In the genomic region with DNA sequence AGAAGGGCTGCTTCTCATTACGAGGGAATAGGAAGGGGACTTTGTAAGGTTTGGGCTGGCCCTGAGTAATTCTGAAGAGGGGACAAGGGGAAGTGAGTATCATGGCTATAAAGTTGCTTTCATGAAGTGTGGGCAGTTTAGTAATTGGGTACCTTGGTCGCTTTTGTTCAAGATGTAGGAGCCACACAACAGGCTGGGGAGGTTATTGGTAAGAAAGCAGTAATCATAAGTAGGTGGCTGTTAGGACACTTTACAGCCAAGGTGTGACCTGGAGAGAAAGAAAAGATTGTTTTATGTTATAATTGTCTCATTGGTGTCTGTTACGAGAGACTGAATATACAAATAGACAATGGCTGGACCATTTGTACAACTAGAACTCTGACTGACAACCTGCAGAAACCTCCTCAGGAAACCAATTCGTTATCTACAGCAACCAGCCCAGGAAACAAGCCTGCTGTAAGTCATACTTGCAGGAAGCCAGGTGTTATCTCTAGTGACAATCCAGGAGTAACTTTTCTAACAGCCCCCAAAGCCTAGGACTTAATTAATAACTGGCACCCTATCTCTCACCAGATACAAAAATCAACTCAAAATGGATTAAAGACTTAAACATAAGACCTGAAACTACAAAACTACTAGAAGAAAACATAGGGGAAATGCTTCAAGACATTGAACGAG, we compare ENCODE assay signal across 1 cellular context.
TF ChIP-seq lines count a peak whose summit lies in the region.

No MANE protein-coding gene starts in this region.

TF ChIP-seq in K562, 482 proteins besides CTCF, POLR2A, EP300 and RAD21 (continued from another document and continues in another):
- TF ChIP-seq, protein P1, sequence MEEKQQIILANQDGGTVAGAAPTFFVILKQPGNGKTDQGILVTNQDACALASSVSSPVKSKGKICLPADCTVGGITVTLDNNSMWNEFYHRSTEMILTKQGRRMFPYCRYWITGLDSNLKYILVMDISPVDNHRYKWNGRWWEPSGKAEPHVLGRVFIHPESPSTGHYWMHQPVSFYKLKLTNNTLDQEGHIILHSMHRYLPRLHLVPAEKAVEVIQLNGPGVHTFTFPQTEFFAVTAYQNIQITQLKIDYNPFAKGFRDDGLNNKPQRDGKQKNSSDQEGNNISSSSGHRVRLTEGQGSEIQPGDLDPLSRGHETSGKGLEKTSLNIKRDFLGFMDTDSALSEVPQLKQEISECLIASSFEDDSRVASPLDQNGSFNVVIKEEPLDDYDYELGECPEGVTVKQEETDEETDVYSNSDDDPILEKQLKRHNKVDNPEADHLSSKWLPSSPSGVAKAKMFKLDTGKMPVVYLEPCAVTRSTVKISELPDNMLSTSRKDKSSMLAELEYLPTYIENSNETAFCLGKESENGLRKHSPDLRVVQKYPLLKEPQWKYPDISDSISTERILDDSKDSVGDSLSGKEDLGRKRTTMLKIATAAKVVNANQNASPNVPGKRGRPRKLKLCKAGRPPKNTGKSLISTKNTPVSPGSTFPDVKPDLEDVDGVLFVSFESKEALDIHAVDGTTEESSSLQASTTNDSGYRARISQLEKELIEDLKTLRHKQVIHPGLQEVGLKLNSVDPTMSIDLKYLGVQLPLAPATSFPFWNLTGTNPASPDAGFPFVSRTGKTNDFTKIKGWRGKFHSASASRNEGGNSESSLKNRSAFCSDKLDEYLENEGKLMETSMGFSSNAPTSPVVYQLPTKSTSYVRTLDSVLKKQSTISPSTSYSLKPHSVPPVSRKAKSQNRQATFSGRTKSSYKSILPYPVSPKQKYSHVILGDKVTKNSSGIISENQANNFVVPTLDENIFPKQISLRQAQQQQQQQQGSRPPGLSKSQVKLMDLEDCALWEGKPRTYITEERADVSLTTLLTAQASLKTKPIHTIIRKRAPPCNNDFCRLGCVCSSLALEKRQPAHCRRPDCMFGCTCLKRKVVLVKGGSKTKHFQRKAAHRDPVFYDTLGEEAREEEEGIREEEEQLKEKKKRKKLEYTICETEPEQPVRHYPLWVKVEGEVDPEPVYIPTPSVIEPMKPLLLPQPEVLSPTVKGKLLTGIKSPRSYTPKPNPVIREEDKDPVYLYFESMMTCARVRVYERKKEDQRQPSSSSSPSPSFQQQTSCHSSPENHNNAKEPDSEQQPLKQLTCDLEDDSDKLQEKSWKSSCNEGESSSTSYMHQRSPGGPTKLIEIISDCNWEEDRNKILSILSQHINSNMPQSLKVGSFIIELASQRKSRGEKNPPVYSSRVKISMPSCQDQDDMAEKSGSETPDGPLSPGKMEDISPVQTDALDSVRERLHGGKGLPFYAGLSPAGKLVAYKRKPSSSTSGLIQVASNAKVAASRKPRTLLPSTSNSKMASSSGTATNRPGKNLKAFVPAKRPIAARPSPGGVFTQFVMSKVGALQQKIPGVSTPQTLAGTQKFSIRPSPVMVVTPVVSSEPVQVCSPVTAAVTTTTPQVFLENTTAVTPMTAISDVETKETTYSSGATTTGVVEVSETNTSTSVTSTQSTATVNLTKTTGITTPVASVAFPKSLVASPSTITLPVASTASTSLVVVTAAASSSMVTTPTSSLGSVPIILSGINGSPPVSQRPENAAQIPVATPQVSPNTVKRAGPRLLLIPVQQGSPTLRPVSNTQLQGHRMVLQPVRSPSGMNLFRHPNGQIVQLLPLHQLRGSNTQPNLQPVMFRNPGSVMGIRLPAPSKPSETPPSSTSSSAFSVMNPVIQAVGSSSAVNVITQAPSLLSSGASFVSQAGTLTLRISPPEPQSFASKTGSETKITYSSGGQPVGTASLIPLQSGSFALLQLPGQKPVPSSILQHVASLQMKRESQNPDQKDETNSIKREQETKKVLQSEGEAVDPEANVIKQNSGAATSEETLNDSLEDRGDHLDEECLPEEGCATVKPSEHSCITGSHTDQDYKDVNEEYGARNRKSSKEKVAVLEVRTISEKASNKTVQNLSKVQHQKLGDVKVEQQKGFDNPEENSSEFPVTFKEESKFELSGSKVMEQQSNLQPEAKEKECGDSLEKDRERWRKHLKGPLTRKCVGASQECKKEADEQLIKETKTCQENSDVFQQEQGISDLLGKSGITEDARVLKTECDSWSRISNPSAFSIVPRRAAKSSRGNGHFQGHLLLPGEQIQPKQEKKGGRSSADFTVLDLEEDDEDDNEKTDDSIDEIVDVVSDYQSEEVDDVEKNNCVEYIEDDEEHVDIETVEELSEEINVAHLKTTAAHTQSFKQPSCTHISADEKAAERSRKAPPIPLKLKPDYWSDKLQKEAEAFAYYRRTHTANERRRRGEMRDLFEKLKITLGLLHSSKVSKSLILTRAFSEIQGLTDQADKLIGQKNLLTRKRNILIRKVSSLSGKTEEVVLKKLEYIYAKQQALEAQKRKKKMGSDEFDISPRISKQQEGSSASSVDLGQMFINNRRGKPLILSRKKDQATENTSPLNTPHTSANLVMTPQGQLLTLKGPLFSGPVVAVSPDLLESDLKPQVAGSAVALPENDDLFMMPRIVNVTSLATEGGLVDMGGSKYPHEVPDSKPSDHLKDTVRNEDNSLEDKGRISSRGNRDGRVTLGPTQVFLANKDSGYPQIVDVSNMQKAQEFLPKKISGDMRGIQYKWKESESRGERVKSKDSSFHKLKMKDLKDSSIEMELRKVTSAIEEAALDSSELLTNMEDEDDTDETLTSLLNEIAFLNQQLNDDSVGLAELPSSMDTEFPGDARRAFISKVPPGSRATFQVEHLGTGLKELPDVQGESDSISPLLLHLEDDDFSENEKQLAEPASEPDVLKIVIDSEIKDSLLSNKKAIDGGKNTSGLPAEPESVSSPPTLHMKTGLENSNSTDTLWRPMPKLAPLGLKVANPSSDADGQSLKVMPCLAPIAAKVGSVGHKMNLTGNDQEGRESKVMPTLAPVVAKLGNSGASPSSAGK (IDR thresholded peaks at IDR 0.05), result no peak
- TF ChIP-seq ZSCAN29 (IDR thresholded peaks at IDR 0.05) (no peak), CHD4 (IDR thresholded peaks at IDR 0.05; ENCODE audit: insufficient read depth, insufficient replicate concordance, low read depth, low read length, poor library complexity, severe bottlenecking) (no peak), ZNF12 (CRISPR knock-in tag; IDR thresholded peaks at IDR 0.05) (no peak), ZNF695 (CRISPR knock-in tag; IDR thresholded peaks at IDR 0.05) (no peak), PTRF (tag; IDR thresholded peaks at IDR 0.05) (peak; percentile 65; the same call in 1 of the 2 replicates), NR1H2 (CRISPR knock-in tag; IDR thresholded peaks at IDR 0.05) (no peak), HNRNPUL1 (IDR thresholded peaks at IDR 0.05; ENCODE audit: low read length) (no peak), SIN3A (IDR thresholded peaks at IDR 0.05; ENCODE audit: borderline replicate concordance in 2 of 2, control insufficient read depth in 1 of 2, low read depth in 2 of 2, low read length in 2 of 2) (no peak), PRPF4 (IDR thresholded peaks at IDR 0.05; ENCODE audit: insufficient read depth, low read depth, low read length, poor library complexity, severe bottlenecking) (no peak), ZNF140 (CRISPR knock-in tag; IDR thresholded peaks at IDR 0.05) (no peak), ERF (CRISPR knock-in tag; IDR thresholded peaks at IDR 0.05) (peak; percentile 39; the same call in 1 of the 2 replicates), KAT7 (CRISPR knock-in tag; IDR thresholded peaks at IDR 0.05; ENCODE audit: borderline replicate concordance) (no peak), ZNF551 (CRISPR knock-in tag; IDR thresholded peaks at IDR 0.05) (no peak), HDAC8 (tag; IDR thresholded peaks at IDR 0.05) (peak; percentile 35; the same call in 1 of the 2 replicates), PRMT5 (CRISPR knock-in tag; IDR thresholded peaks at IDR 0.05) (no peak), SMC3 (conservative IDR thresholded peaks at IDR 0.05; ENCODE audit: insufficient read depth, low read depth, low read length) (no peak)
- TF ChIP-seq, protein P2, sequence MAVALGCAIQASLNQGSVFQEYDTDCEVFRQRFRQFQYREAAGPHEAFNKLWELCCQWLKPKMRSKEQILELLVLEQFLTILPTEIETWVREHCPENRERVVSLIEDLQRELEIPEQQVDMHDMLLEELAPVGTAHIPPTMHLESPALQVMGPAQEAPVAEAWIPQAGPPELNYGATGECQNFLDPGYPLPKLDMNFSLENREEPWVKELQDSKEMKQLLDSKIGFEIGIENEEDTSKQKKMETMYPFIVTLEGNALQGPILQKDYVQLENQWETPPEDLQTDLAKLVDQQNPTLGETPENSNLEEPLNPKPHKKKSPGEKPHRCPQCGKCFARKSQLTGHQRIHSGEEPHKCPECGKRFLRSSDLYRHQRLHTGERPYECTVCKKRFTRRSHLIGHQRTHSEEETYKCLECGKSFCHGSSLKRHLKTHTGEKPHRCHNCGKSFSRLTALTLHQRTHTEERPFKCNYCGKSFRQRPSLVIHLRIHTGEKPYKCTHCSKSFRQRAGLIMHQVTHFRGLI (CRISPR knock-in tag; IDR thresholded peaks at IDR 0.05), result no peak
- TF ChIP-seq, protein P3, sequence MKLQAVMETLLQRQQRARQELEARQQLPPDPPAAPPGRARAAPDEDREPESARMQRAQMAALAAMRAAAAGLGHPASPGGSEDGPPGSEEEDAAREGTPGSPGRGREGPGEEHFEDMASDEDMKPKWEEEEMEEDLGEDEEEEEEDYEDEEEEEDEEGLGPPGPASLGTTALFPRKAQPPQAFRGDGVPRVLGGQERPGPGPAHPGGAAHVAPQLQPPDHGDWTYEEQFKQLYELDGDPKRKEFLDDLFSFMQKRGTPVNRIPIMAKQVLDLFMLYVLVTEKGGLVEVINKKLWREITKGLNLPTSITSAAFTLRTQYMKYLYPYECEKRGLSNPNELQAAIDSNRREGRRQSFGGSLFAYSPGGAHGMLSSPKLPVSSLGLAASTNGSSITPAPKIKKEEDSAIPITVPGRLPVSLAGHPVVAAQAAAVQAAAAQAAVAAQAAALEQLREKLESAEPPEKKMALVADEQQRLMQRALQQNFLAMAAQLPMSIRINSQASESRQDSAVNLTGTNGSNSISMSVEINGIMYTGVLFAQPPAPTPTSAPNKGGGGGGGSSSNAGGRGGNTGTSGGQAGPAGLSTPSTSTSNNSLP (IDR thresholded peaks at IDR 0.05; ENCODE audit: borderline replicate concordance, low read depth, low read length), result peak; percentile 91
- TF ChIP-seq, protein P4, sequence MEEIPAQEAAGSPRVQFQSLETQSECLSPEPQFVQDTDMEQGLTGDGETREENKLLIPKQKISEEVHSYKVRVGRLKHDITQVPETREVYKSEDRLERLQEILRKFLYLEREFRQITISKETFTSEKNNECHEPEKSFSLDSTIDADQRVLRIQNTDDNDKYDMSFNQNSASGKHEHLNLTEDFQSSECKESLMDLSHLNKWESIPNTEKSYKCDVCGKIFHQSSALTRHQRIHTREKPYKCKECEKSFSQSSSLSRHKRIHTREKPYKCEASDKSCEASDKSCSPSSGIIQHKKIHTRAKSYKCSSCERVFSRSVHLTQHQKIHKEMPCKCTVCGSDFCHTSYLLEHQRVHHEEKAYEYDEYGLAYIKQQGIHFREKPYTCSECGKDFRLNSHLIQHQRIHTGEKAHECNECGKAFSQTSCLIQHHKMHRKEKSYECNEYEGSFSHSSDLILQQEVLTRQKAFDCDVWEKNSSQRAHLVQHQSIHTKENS (CRISPR knock-in tag; IDR thresholded peaks at IDR 0.05), result no peak
- TF ChIP-seq, protein P5, sequence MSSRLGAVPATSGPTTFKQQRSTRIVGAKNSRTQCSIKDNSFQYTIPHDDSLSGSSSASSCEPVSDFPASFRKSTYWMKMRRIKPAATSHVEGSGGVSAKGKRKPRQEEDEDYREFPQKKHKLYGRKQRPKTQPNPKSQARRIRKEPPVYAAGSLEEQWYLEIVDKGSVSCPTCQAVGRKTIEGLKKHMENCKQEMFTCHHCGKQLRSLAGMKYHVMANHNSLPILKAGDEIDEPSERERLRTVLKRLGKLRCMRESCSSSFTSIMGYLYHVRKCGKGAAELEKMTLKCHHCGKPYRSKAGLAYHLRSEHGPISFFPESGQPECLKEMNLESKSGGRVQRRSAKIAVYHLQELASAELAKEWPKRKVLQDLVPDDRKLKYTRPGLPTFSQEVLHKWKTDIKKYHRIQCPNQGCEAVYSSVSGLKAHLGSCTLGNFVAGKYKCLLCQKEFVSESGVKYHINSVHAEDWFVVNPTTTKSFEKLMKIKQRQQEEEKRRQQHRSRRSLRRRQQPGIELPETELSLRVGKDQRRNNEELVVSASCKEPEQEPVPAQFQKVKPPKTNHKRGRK (tag; IDR thresholded peaks at IDR 0.05), result no peak
- TF ChIP-seq, protein P6, sequence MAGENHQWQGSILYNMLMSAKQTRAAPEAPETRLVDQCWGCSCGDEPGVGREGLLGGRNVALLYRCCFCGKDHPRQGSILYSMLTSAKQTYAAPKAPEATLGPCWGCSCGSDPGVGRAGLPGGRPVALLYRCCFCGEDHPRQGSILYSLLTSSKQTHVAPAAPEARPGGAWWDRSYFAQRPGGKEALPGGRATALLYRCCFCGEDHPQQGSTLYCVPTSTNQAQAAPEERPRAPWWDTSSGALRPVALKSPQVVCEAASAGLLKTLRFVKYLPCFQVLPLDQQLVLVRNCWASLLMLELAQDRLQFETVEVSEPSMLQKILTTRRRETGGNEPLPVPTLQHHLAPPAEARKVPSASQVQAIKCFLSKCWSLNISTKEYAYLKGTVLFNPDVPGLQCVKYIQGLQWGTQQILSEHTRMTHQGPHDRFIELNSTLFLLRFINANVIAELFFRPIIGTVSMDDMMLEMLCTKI (IDR thresholded peaks at IDR 0.05; ENCODE audit: partially characterized antibody), result no peak
- TF ChIP-seq, protein P7, sequence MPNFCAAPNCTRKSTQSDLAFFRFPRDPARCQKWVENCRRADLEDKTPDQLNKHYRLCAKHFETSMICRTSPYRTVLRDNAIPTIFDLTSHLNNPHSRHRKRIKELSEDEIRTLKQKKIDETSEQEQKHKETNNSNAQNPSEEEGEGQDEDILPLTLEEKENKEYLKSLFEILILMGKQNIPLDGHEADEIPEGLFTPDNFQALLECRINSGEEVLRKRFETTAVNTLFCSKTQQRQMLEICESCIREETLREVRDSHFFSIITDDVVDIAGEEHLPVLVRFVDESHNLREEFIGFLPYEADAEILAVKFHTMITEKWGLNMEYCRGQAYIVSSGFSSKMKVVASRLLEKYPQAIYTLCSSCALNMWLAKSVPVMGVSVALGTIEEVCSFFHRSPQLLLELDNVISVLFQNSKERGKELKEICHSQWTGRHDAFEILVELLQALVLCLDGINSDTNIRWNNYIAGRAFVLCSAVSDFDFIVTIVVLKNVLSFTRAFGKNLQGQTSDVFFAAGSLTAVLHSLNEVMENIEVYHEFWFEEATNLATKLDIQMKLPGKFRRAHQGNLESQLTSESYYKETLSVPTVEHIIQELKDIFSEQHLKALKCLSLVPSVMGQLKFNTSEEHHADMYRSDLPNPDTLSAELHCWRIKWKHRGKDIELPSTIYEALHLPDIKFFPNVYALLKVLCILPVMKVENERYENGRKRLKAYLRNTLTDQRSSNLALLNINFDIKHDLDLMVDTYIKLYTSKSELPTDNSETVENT (CRISPR knock-in tag; IDR thresholded peaks at IDR 0.05), result no peak
- TF ChIP-seq, protein P8, sequence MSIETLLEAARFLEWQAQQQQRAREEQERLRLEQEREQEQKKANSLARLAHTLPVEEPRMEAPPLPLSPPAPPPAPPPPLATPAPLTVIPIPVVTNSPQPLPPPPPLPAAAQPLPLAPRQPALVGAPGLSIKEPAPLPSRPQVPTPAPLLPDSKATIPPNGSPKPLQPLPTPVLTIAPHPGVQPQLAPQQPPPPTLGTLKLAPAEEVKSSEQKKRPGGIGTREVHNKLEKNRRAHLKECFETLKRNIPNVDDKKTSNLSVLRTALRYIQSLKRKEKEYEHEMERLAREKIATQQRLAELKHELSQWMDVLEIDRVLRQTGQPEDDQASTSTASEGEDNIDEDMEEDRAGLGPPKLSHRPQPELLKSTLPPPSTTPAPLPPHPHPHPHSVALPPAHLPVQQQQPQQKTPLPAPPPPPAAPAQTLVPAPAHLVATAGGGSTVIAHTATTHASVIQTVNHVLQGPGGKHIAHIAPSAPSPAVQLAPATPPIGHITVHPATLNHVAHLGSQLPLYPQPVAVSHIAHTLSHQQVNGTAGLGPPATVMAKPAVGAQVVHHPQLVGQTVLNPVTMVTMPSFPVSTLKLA (conservative IDR thresholded peaks at IDR 0.05), result peak in 1 of 2 experiments; percentile 65; a peak in 2 of 4 replicates
